ENCODE assay signal across 14 cellular contexts in genomic region chrX:10041383-10041782, GRCh38.
DNase-seq lines count a peak whose midpoint lies in the region; ATAC-seq lines count a peak whose summit lies in the region.
"Had no signal": no experiment of that assay in that cellular context is flagged by ENCODE, and none has a peak within 500 bp of the region (broad histone marks: within the 10 kb centered on the region; RNA-seq: fewer than 3 reads in every experiment).

No MANE protein-coding gene starts in this region.

- no peak overlapping the region for H3K27ac Mint-ChIP-seq in activated T-helper 2 cell treated with anti-CD3 and anti-CD28 coated beads, Interferon-gamma antibody, Interleukin-2, Interleukin-4, amounts not matched to agents 10 μg/mL and 5 μg/mL and 100 μg/mL, durations not matched to agents 14 hours and 24 hours and 36 hours
- H3K27ac Mint-ChIP-seq: activated CD4-positive, alpha-beta T cell treated with anti-CD3 and anti-CD28 coated beads, Interleukin-2, amount 10 ng/mL, durations not matched to agents 7 days and 5 days; activated naive CD4-positive, alpha-beta T cell treated with anti-CD3 and anti-CD28 coated beads, Interleukin-2, amount 10 ng/mL, durations not matched to agents 7 days and 5 days; CD4-positive, CD25-positive, alpha-beta regulatory T cell had no signal

- H3K4me3 Mint-ChIP-seq in activated T-helper 2 cell treated with anti-CD3 and anti-CD28 coated beads, Interferon-gamma antibody, Interleukin-2, Interleukin-4, amounts not matched to agents 10 μg/mL and 5 μg/mL and 100 μg/mL, durations not matched to agents 14 hours and 24 hours and 36 hours (ENCODE audit: low read depth): no peak overlapping the region
- H3K4me3 Mint-ChIP-seq: activated CD4-positive, alpha-beta T cell treated with anti-CD3 and anti-CD28 coated beads, Interleukin-2, amount 10 ng/mL, durations not matched to agents 7 days and 5 days; activated naive CD4-positive, alpha-beta T cell treated with anti-CD3 and anti-CD28 coated beads, Interleukin-2, amount 10 ng/mL, durations not matched to agents 7 days and 5 days; CD4-positive, CD25-positive, alpha-beta regulatory T cell had no signal

- no peaks in the 10 kb centered on the region for H3K27me3 Mint-ChIP-seq in activated T-helper 2 cell treated with anti-CD3 and anti-CD28 coated beads, Interferon-gamma antibody, Interleukin-2, Interleukin-4, amounts not matched to agents 10 μg/mL and 5 μg/mL and 100 μg/mL, durations not matched to agents 14 hours and 24 hours and 36 hours (ENCODE audit: low read depth)
- H3K27me3 Mint-ChIP-seq: activated CD4-positive, alpha-beta T cell treated with anti-CD3 and anti-CD28 coated beads, Interleukin-2, amount 10 ng/mL, durations not matched to agents 7 days and 5 days; activated naive CD4-positive, alpha-beta T cell treated with anti-CD3 and anti-CD28 coated beads, Interleukin-2, amount 10 ng/mL, durations not matched to agents 7 days and 5 days; CD4-positive, CD25-positive, alpha-beta regulatory T cell had no signal

- H3K4me1 Mint-ChIP-seq in activated T-helper 2 cell treated with anti-CD3 and anti-CD28 coated beads, Interferon-gamma antibody, Interleukin-2, Interleukin-4, amounts not matched to agents 10 μg/mL and 5 μg/mL and 100 μg/mL, durations not matched to agents 14 hours and 24 hours and 36 hours (ENCODE audit: low read depth): peaks cover 3% of the 10 kb centered on the region
- H3K4me1 Mint-ChIP-seq: activated CD4-positive, alpha-beta T cell treated with anti-CD3 and anti-CD28 coated beads, Interleukin-2, amount 10 ng/mL, durations not matched to agents 7 days and 5 days; activated naive CD4-positive, alpha-beta T cell treated with anti-CD3 and anti-CD28 coated beads, Interleukin-2, amount 10 ng/mL, durations not matched to agents 7 days and 5 days had no signal

- ATAC-seq in HG02623 (IDR thresholded peaks at IDR 0.05; ENCODE audit: unreplicated experiment): no peak

- H3K36me3 Mint-ChIP-seq in activated T-helper 2 cell treated with anti-CD3 and anti-CD28 coated beads, Interferon-gamma antibody, Interleukin-2, Interleukin-4, amounts not matched to agents 10 μg/mL and 5 μg/mL and 100 μg/mL, durations not matched to agents 14 hours and 24 hours and 36 hours (ENCODE audit: low read depth): no peaks in the 10 kb centered on the region
- H3K36me3 Mint-ChIP-seq: activated naive CD4-positive, alpha-beta T cell treated with anti-CD3 and anti-CD28 coated beads, Interleukin-2, amount 10 ng/mL, durations not matched to agents 7 days and 5 days; CD4-positive, CD25-positive, alpha-beta regulatory T cell had no signal

- H3K36me3 ChIP-seq in MG63: no peaks in the 10 kb centered on the region

- DNase-seq in Daoy (ENCODE audit: low read depth) (peak; percentile 46), MG63 (peak; percentile 89), fibroblast of peridontal ligament (ENCODE audit: extremely low read depth) (peak; percentile 53), renal cortical epithelial cell (ENCODE audit: low read depth) (peak; percentile 90), foreskin melanocyte (no peak), HuH-7 (ENCODE audit: low spot score) (no peak)
- DNase-seq in activated T-helper 2 cell treated with anti-CD3 and anti-CD28 coated beads, Interferon-gamma antibody, Interleukin-2, Interleukin-4, amounts not matched to agents 10 μg/mL and 5 μg/mL and 100 μg/mL, durations not matched to agents 14 hours and 24 hours and 36 hours (ENCODE audit: low spot score): no peak
- DNase-seq: activated CD4-positive, alpha-beta T cell treated with anti-CD3 and anti-CD28 coated beads, Interleukin-2, amount 10 ng/mL, durations not matched to agents 7 days and 5 days; activated naive CD4-positive, alpha-beta T cell treated with anti-CD3 and anti-CD28 coated beads, Interleukin-2, amount 10 ng/mL, durations not matched to agents 7 days and 5 days; CD4-positive, CD25-positive, alpha-beta regulatory T cell; NCI-H1436 treated with DMSO at 0.1 percent for 48 hours; substantia nigra had no signal

- no peak overlapping the region for H3K4me3 ChIP-seq in MG63
- H3K4me3 ChIP-seq: GM12878 had no signal

- no peaks in the 10 kb centered on the region for H3K9me3 Mint-ChIP-seq in activated T-helper 2 cell treated with anti-CD3 and anti-CD28 coated beads, Interferon-gamma antibody, Interleukin-2, Interleukin-4, amounts not matched to agents 10 μg/mL and 5 μg/mL and 100 μg/mL, durations not matched to agents 14 hours and 24 hours and 36 hours
- H3K9me3 Mint-ChIP-seq: activated CD4-positive, alpha-beta T cell treated with anti-CD3 and anti-CD28 coated beads, Interleukin-2, amount 10 ng/mL, durations not matched to agents 7 days and 5 days; activated naive CD4-positive, alpha-beta T cell treated with anti-CD3 and anti-CD28 coated beads, Interleukin-2, amount 10 ng/mL, durations not matched to agents 7 days and 5 days; CD4-positive, CD25-positive, alpha-beta regulatory T cell had no signal

- H3K27me3 ChIP-seq in MG63: no peaks in the 10 kb centered on the region

- intact Hi-C loops in activated T-helper 2 cell treated with anti-CD3 and anti-CD28 coated beads, Interferon-gamma antibody, Interleukin-2, Interleukin-4, amounts not matched to agents 10 μg/mL and 5 μg/mL and 100 μg/mL, durations not matched to agents 14 hours and 24 hours and 36 hours (cut with micrococcal nuclease): no loop called here

- no peaks in the 10 kb centered on the region for H3K9me3 ChIP-seq in MG63

Comparison
In these comparisons a context has a peak if more than half of its experiments do, and no peak if none do; other contexts are left out.
1. DNase-seq: peak in Daoy (single experiment), MG63 (single experiment), fibroblast of peridontal ligament (single experiment) and renal cortical epithelial cell (single experiment); none in activated T-helper 2 cell treated with anti-CD3 and anti-CD28 coated beads, Interferon-gamma antibody, Interleukin-2, Interleukin-4, amounts not matched to agents 10 μg/mL and 5 μg/mL and 100 μg/mL, durations not matched to agents 14 hours and 24 hours and 36 hours (single experiment), foreskin melanocyte (single experiment) and HuH-7 (single experiment).